21 cellular contexts compared by ENCODE assay signal in genomic region chr15:39735120-39735717, GRCh38. TPM values are rescaled to one million over a fixed set of nuclear protein-coding genes. Genes with fewer than 3 reads are reported as not detected.
DNase-seq lines count a peak whose midpoint lies in the region; ATAC-seq, FAIRE-seq and TF ChIP-seq lines count a peak whose summit lies in the region.
"Had no signal": no experiment of that assay in that cellular context is flagged by ENCODE, and none has a peak within 500 bp of the region (broad histone marks: within the 10 kb centered on the region; RNA-seq: fewer than 3 reads in every experiment).

No MANE protein-coding gene starts in this region.

- FAIRE-seq in GM12892 (lab: Jason Lieb, UNC), result peak; percentile 14
- FAIRE-seq: A549, D721Med, GM12891 had no signal

- no peak overlapping the region for H3K27ac ChIP-seq in RWPE2 (ENCODE audit: poor library complexity, severe bottlenecking)
- H3K27ac ChIP-seq: A549, SJSA1 had no signal

- H3K27me3 ChIP-seq in RWPE2 (ENCODE audit: insufficient read depth, poor library complexity, severe bottlenecking), result no peaks in the 10 kb centered on the region
- H3K27me3 ChIP-seq: SJSA1 had no signal

- DNase-seq in GM12892 (ENCODE audit: insufficient read length), result no peak
- DNase-seq in RWPE2 (ENCODE audit: low spot score), result no peak
- peak; percentile 11 to 16 for DNase-seq in foreskin fibroblast
- DNase-seq in mucosa of descending colon, result peak in 2 of 3 donors; percentile 32 to 43
- DNase-seq in COR-L47 (lab: John Stamatoyannopoulos, UW), result no peak
- DNase-seq in stimulated activated CD4-positive, alpha-beta T cell treated with anti-CD3 and anti-CD28 coated beads, Interleukin-2, amount 100 ng/mL, for 24 hours, result no peak
- no peak for DNase-seq in DMS79 treated with DMSO at 0.1 percent for 48 hours (lab: John Stamatoyannopoulos, UW)
- DNase-seq: Karpas-422; NCI-H1694; NCI-H2081; NCI-H2171; NCI-H345; NCI-H524; NCI-H774; NK-92 treated with Interleukin-12 subunit alpha and Interleukin-12 subunit beta, amount 100 ng/mL, for 24 hours had no signal

- H3K4me3 ChIP-seq in RWPE2 (ENCODE audit: severe bottlenecking), result no peak overlapping the region
- no peak overlapping the region for H3K4me3 ChIP-seq in foreskin fibroblast (ENCODE audit: low read depth in 1 of 2, low read length in 2 of 2)
- no peak overlapping the region for H3K4me3 ChIP-seq in mucosa of descending colon
- H3K4me3 ChIP-seq: A549, SJSA1 had no signal

- peak; percentile 61; the same call in 2 of the 3 replicates for ATAC-seq in RWPE2 (ENCODE audit: low read depth)
- peak; percentile 97 for ATAC-seq in mucosa of descending colon
- ATAC-seq in GM18867 (IDR thresholded peaks at IDR 0.05; ENCODE audit: unreplicated experiment), result no peak
- ATAC-seq: A549, Right ventricle myocardium inferior had no signal

- TF ChIP-seq CTCF in RWPE2 (IDR thresholded peaks at IDR 0.05; ENCODE audit: poor library complexity, severe bottlenecking), result no peak
- no peak for TF ChIP-seq CTCF in foreskin fibroblast (IDR thresholded peaks at IDR 0.05; ENCODE audit: low read depth, low read length)
- no peak for TF ChIP-seq CTCF in mucosa of descending colon (IDR thresholded peaks at IDR 0.05)

- intact Hi-C loops in mucosa of descending colon (cut with DNase I, micrococcal nuclease), result no loop called here

- TF ChIP-seq POLR2A in GM12892 (IDR thresholded peaks at IDR 0.05; ENCODE audit: low read depth, low read length), result no peak

- H3K4me1 ChIP-seq in RWPE2 (ENCODE audit: insufficient read depth, poor library complexity, severe bottlenecking) (no peaks in the 10 kb centered on the region), mucosa of descending colon (ENCODE audit: low read depth) (no peaks in the 10 kb centered on the region)
- H3K4me1 ChIP-seq: SJSA1 had no signal

- H3K36me3 ChIP-seq in RWPE2 (ENCODE audit: low read depth) (no peaks in the 10 kb centered on the region), mucosa of descending colon (ENCODE audit: low read depth) (no peaks in the 10 kb centered on the region)
- H3K36me3 ChIP-seq: SJSA1 had no signal

- no peaks in the 10 kb centered on the region for H3K9me3 ChIP-seq in RWPE2 (ENCODE audit: severe bottlenecking)
- H3K9me3 ChIP-seq in mucosa of descending colon, result no peaks in the 10 kb centered on the region
- H3K9me3 ChIP-seq: A549, SJSA1 had no signal

RNA-seq across cellular contexts. Expression of gene FSIP1, which starts 47.4 kb away (rescaled TPM):
- not detected for polyA plus RNA-seq in GM12892 (2012; ENCODE audit: missing spikeins)
- total RNA-seq in mucosa of descending colon, result 10 to 100 TPM in 1 of 3 donors, 1 to 10 TPM in 2; 4.1 to 12.1 (median 5.1) TPM

Comparison
In these comparisons a context has a peak if more than half of its experiments do, and no peak if none do; other contexts are left out.
1. DNase-seq: peak in foreskin fibroblast (2 of 2) and mucosa of descending colon (2 of 3); none in GM12892 (single experiment), RWPE2 (single experiment), COR-L47 (single experiment), stimulated activated CD4-positive, alpha-beta T cell treated with anti-CD3 and anti-CD28 coated beads, Interleukin-2, amount 100 ng/mL, for 24 hours (0 of 2) and DMS79 treated with DMSO at 0.1 percent for 48 hours (single experiment).